2 cellular contexts compared by ENCODE assay signal in genomic region chr15:73975440-73976121, GRCh38.
TF ChIP-seq lines count a peak whose summit lies in the region.

No MANE protein-coding gene starts in this region.

TF ChIP-seq in HEK293, 187 proteins besides CTCF, POLR2A, EP300 and RAD21:
- TF ChIP-seq ZBTB17 (tag by site-specific recombination; IDR thresholded peaks at IDR 0.05) = 0 out of 2 replicates have a peak, but pooled peaks have one; percentile 43
- 0 out of 2 replicates have a peak, but pooled peaks have one; percentile 54 for TF ChIP-seq ZNF362 (tag by site-specific recombination; IDR thresholded peaks at IDR 0.05)
- peak; percentile 27; the same call in 1 of the 2 replicates for TF ChIP-seq ZNF140 (tag by site-specific recombination; IDR thresholded peaks at IDR 0.05)
TF ChIP-seq in HEK293: peak in this region for 3; not testable (repeated sequence) for 184.

TF ChIP-seq in GM12878, 131 proteins besides CTCF, POLR2A, EP300 and RAD21:
- peak; percentile 65 for TF ChIP-seq RUNX3 (IDR thresholded peaks at IDR 0.05; ENCODE audit: low read length)
